In the genomic region with DNA sequence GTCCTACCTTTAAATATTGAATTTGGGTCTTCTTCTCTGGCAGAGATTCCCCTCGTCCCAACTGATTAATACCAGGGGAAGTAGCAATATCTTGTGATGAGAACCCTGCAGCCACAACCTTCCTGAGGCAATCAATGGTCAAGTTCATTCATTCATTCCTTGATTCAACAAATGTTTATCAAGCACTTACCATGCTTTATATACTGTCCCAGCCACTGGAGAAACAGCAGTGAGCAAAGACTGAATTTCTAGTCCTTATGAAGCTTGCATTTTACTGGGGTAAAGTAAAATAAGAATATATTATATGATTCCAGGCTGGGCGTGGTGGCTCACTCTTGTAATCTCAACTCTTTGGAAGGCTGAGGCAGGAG, we compare ENCODE assay signal across 8 cellular contexts. TPM values are rescaled to one million over a fixed set of nuclear protein-coding genes. Genes with fewer than 3 reads are reported as not detected.
DNase-seq lines count a peak whose midpoint lies in the region; ATAC-seq, FAIRE-seq and TF ChIP-seq lines count a peak whose summit lies in the region.

No MANE protein-coding gene starts in this region.

- no peaks in the 10 kb centered on the region for H3K27me3 ChIP-seq in K562 (ENCODE audit: control insufficient read depth in 2 of 2, insufficient read depth in 2 of 2, low read length in 2 of 2)
- no peaks in the 10 kb centered on the region for H3K27me3 ChIP-seq in lower lobe of right lung (ENCODE audit: low read depth)
- no peaks in the 10 kb centered on the region for H3K27me3 ChIP-seq in tibial nerve

- FAIRE-seq in K562 (lab: Jason Lieb, UNC) = no peak

- H3K9me3 ChIP-seq in K562 (replicated peaks; ENCODE audit: control insufficient read depth, insufficient read depth, low read depth, low read length) = no peaks in the 10 kb centered on the region
- H3K9me3 ChIP-seq in lower lobe of right lung = no peaks in the 10 kb centered on the region
- no peaks in the 10 kb centered on the region for H3K9me3 ChIP-seq in tibial nerve

- BruUV-seq in K562 (replicated peaks; lab: Mats Ljungman, UMichigan) = no TSS peak

- peaks cover 55% of the 10 kb centered on the region for H3K79me2 ChIP-seq in K562 (ENCODE audit: control insufficient read depth, insufficient read depth, low read length)

- peaks cover 23 to 32% of the 10 kb centered on the region in 2 experiments for H3K4me1 ChIP-seq in K562 (replicated peaks in 1 of 2; ENCODE audit: control insufficient read depth in 2 of 2, insufficient read depth in 2 of 2, low read length in 2 of 2)
- peaks cover 51% of the 10 kb centered on the region for H3K4me1 ChIP-seq in lower lobe of right lung
- H3K4me1 ChIP-seq in tibial nerve = peaks cover 0 to 56% (median 36%) of the 10 kb centered on the region in 4 donors

- POLR2A ChIA-PET in K562 (lab: Yijun Ruan, JAX) = interaction anchor here (0.6 kb wide), 2 partner anchors 32 to 83 kb away, joined by 3 read pairs; no protein-coding TSS in a partner anchor

- no peak for DNase-seq in activated naive CD4-positive, alpha-beta T cell treated with anti-CD3 and anti-CD28 coated beads for 36 hours
- DNase-seq in activated naive CD4-positive, alpha-beta T cell treated with anti-CD3 and anti-CD28 coated beads, Interleukin-2, amount 50 U/mL, for 16 hours = no peak
- DNase-seq in K562 (ENCODE audit: extremely low read depth in 1 of 4, low spot score in 3 of 4) (no peak), lower lobe of right lung (no peak), tibial nerve (ENCODE audit: low spot score in 2 of 2) (no peak)

- peak overlapping the region; percentile 81 for H3K27ac ChIP-seq in K562 (ENCODE audit: extremely low read depth, low read depth, low read length)
- H3K27ac ChIP-seq in lower lobe of right lung = peak overlapping the region; percentile 94
- H3K27ac ChIP-seq in tibial nerve = peak overlapping the region; percentile 50 to 93 (median 90)

- no peak for TF ChIP-seq RAD21 in K562 (CRISPR knock-in tag; conservative IDR thresholded peaks at IDR 0.05 in 1 of 2, IDR thresholded peaks at IDR 0.05 in 1 of 2)

- no peak; a peak in 1 of 6 replicates for TF ChIP-seq CTCF in K562 (IDR thresholded peaks at IDR 0.05 in 2 of 3, conservative IDR thresholded peaks at IDR 0.05 in 1 of 3; ENCODE audit: insufficient read depth in 2 of 3, low read depth in 1 of 3, low read length in 3 of 3)
- TF ChIP-seq CTCF in lower lobe of right lung (IDR thresholded peaks at IDR 0.05) = no peak
- no peak for TF ChIP-seq CTCF in tibial nerve (IDR thresholded peaks at IDR 0.05)

- no peaks in the 10 kb centered on the region for H3K27me3 Mint-ChIP-seq in activated naive CD4-positive, alpha-beta T cell treated with anti-CD3 and anti-CD28 coated beads for 36 hours (ENCODE audit: low read depth)

- H3K4me1 Mint-ChIP-seq in activated naive CD4-positive, alpha-beta T cell treated with anti-CD3 and anti-CD28 coated beads for 36 hours (ENCODE audit: low read depth) = peaks cover 55% of the 10 kb centered on the region

- TF ChIP-seq EP300 in K562 (IDR thresholded peaks at IDR 0.05; ENCODE audit: low read length) (0 out of 2 replicates have a peak, but pooled peaks have one; percentile 16), tibial nerve (IDR thresholded peaks at IDR 0.05) (peak in 1 of 2 donors; percentile 8)

- H3K4me3 ChIP-seq in K562 = peak overlapping the region; percentile 84
- H3K4me3 ChIP-seq in lower lobe of right lung = peak overlapping the region; percentile 98
- H3K4me3 ChIP-seq in tibial nerve = peak overlapping the region; percentile 86 to 95 (median 90)

- TF ChIP-seq POLR2A in K562 (conservative IDR thresholded peaks at IDR 0.05) = no peak; the same call in 1 of the 2 replicates
- no peak for TF ChIP-seq POLR2A in tibial nerve (IDR thresholded peaks at IDR 0.05)

- in situ Hi-C loops in K562 (cut with MboI) = no loop called here

- WGBS in K562 (ENCODE audit: insufficient coverage, low coverage, missing lambda C conversion rate) = 46% methylated on average over 2 of the region's 2 CpGs
- WGBS in tibial nerve, 2 donors = 47 to 48% methylated on average over 2 of the region's 2 CpGs

- no peaks in the 10 kb centered on the region for H3K9me3 Mint-ChIP-seq in activated naive CD4-positive, alpha-beta T cell treated with anti-CD3 and anti-CD28 coated beads for 36 hours

- intact Hi-C loops in activated naive CD4-positive, alpha-beta T cell treated with anti-CD3 and anti-CD28 coated beads for 36 hours (cut with micrococcal nuclease) = loop anchor here (1.0 to 10.0 kb wide), 6 partner anchors 9 to 1362 kb away; partner anchors contain the start of genes C12orf76, PPP1CC and SELPLG
- intact Hi-C loops in K562 (cut with micrococcal nuclease) = no loop called here
- intact Hi-C loops in lower lobe of right lung (cut with DNase I) = no loop called here

- peak overlapping the region; percentile 89 for H3K4me2 ChIP-seq in K562 (ENCODE audit: insufficient read depth, low read length)

- CTCF ChIA-PET in activated naive CD4-positive, alpha-beta T cell treated with anti-CD3 and anti-CD28 coated beads for 36 hours (lab: Charles Lee) = no interaction called here
- CTCF ChIA-PET in K562 (lab: Yijun Ruan, JAX; ENCODE audit: low intra/inter-chr PET ratio) = no interaction called here

- peak overlapping the region; percentile 97 for H2AFZ ChIP-seq in K562 (ENCODE audit: low read depth, low read length)

- H3K36me3 Mint-ChIP-seq in activated naive CD4-positive, alpha-beta T cell treated with anti-CD3 and anti-CD28 coated beads for 36 hours (ENCODE audit: low read depth) = peaks cover 5% of the 10 kb centered on the region

- H3K4me3 Mint-ChIP-seq in activated naive CD4-positive, alpha-beta T cell treated with anti-CD3 and anti-CD28 coated beads for 36 hours = peak overlapping the region; percentile 94

- H4K20me1 ChIP-seq in K562 (replicated peaks; ENCODE audit: control insufficient read depth, insufficient read depth, low read length) = no peaks in the 10 kb centered on the region

- peak overlapping the region; percentile 77 to 90 for H3K9ac ChIP-seq in K562 (ENCODE audit: insufficient read depth in 1 of 2, low read depth in 2 of 2, low read length in 2 of 2)

- no peaks in the 10 kb centered on the region for H3K9me1 ChIP-seq in K562 (ENCODE audit: control insufficient read depth, insufficient read depth, low read length)

- no peak for ATAC-seq in K562
- no peak for ATAC-seq in lower lobe of right lung
- ATAC-seq in HG03520 (IDR thresholded peaks at IDR 0.05; ENCODE audit: unreplicated experiment) = no peak
- ATAC-seq in HG03354 (IDR thresholded peaks at IDR 0.05; ENCODE audit: poor library complexity, severe bottlenecking, unreplicated experiment) = no peak
- no peak for ATAC-seq in HG02610 (IDR thresholded peaks at IDR 0.05; ENCODE audit: unreplicated experiment)

- H3K36me3 ChIP-seq in K562 (ENCODE audit: control insufficient read depth, insufficient read depth, low read length) = peaks cover 4% of the 10 kb centered on the region; the same call in 2 of the 3 replicates
- no peaks in the 10 kb centered on the region for H3K36me3 ChIP-seq in lower lobe of right lung
- H3K36me3 ChIP-seq in tibial nerve = no peaks in the 10 kb centered on the region

- peak overlapping the region; percentile 92 for H3K27ac Mint-ChIP-seq in activated naive CD4-positive, alpha-beta T cell treated with anti-CD3 and anti-CD28 coated beads for 36 hours

RNA-seq across cellular contexts. Expression of gene GIT2, which starts 0.3 kb away (rescaled TPM):
- total RNA-seq in activated naive CD4-positive, alpha-beta T cell treated with anti-CD3 and anti-CD28 coated beads for 36 hours = 10 to 100 TPM; 40.2 to 41.6 TPM
- 114 and 164 TPM in 2 replicates for total RNA-seq in K562 (2011; cell fraction: chromatin; rRNA removed; ENCODE audit: low replicate concordance)
- total RNA-seq in K562 (2011; cell fraction: nucleolus; rRNA removed) = 56.8 and 57.4 TPM in 2 replicates
- 87.3 and 120 TPM in 2 replicates for total RNA-seq in K562 (2011; cell fraction: nucleoplasm; rRNA removed)
- 16.3 and 18.0 TPM in 2 replicates for total RNA-seq in K562 (2014; rRNA removed)
- 23.3 and 24.0 TPM in 2 replicates for total RNA-seq in K562 (2014; rRNA removed; fragmentation: Illumina TruSeq; extraction: Trizol)
- total RNA-seq in K562 (2015; rRNA removed; fragmentation: Illumina TruSeq; extraction: Trizol) = 24.3 TPM in 2 replicates
- total RNA-seq in K562 (2021) = 23.5 and 24.7 TPM in 2 replicates
- 27.4 and 30.4 TPM in 2 replicates for polyA plus RNA-seq in K562 (2011; rRNA removed)
- 14.5 and 18.9 TPM in 2 replicates for polyA plus RNA-seq in K562 (2011; cell fraction: cytosol; rRNA removed)
- 53.2 and 65.2 TPM in 2 replicates for polyA plus RNA-seq in K562 (2011; cell fraction: nucleus; rRNA removed)
- 14.2 and 18.6 TPM in 2 replicates for polyA plus RNA-seq in K562 (2012)
- 23.7 and 26.9 TPM in 2 replicates for polyA plus RNA-seq in K562 (2014; fragmentation: Illumina TruSeq; extraction: Trizol)
- polyA plus RNA-seq in K562 (2014; fragmentation: Nextera tagmentation; extraction: Ambion mirVana) = 1 to 10 TPM; 4.0 to 5.0 TPM
- polyA plus RNA-seq in K562 (2014; rRNA removed) = 20.1 and 26.2 TPM in 2 replicates
- polyA minus RNA-seq in K562 (2011; rRNA and poly(A)+ RNA removed) = 46.0 and 51.5 TPM in 2 replicates
- polyA minus RNA-seq in K562 (2011; cell fraction: cytosol; rRNA and poly(A)+ RNA removed) = 13.6 and 15.2 TPM in 2 replicates
- polyA minus RNA-seq in K562 (2011; cell fraction: nucleus; rRNA and poly(A)+ RNA removed) = 32.9 and 63.3 TPM in 2 replicates
- 62.2 TPM for total RNA-seq in lower lobe of right lung
- 10 to 100 TPM; 39.8 to 62.9 (median 55.5) TPM for total RNA-seq in tibial nerve

RNA-seq across cellular contexts. Expression of gene ANKRD13A, which starts 2.8 kb away (rescaled TPM):
- total RNA-seq in activated naive CD4-positive, alpha-beta T cell treated with anti-CD3 and anti-CD28 coated beads for 36 hours = 10 to 100 TPM; 28.3 to 31.5 TPM
- total RNA-seq in K562 (2011; cell fraction: chromatin; rRNA removed; ENCODE audit: low replicate concordance) = 58.1 and 82.6 TPM in 2 replicates
- total RNA-seq in K562 (2011; cell fraction: nucleolus; rRNA removed) = 46.0 and 48.2 TPM in 2 replicates
- 57.3 and 80.5 TPM in 2 replicates for total RNA-seq in K562 (2011; cell fraction: nucleoplasm; rRNA removed)
- total RNA-seq in K562 (2014; rRNA removed) (45.0 and 55.0 TPM in 2 replicates), K562 (2014; rRNA removed; fragmentation: Illumina TruSeq; extraction: Trizol) (40.3 and 46.8 TPM in 2 replicates), K562 (2015; rRNA removed; fragmentation: Illumina TruSeq; extraction: Trizol) (41.6 and 45.1 TPM in 2 replicates), K562 (2021) (37.7 and 41.5 TPM in 2 replicates), lower lobe of right lung (62.5 TPM), tibial nerve (10 to 100 TPM; 38.5 to 69.0 (median 51.7) TPM)
- polyA plus RNA-seq in K562 (2011; rRNA removed) (47.5 and 52.0 TPM in 2 replicates), K562 (2014; fragmentation: Illumina TruSeq; extraction: Trizol) (33.6 and 37.6 TPM in 2 replicates), K562 (2014; fragmentation: Nextera tagmentation; extraction: Ambion mirVana) (1 to 10 TPM; 5.0 to 9.0 TPM), K562 (2014; rRNA removed) (41.7 and 49.1 TPM in 2 replicates)
- polyA plus RNA-seq in K562 (2011; cell fraction: cytosol; rRNA removed) = 51.5 and 72.4 TPM in 2 replicates
- 85.6 and 88.3 TPM in 2 replicates for polyA plus RNA-seq in K562 (2011; cell fraction: nucleus; rRNA removed)
- 26.4 and 35.3 TPM in 2 replicates for polyA plus RNA-seq in K562 (2012)
- 59.6 and 62.9 TPM in 2 replicates for polyA minus RNA-seq in K562 (2011; rRNA and poly(A)+ RNA removed)
- 23.7 and 25.3 TPM in 2 replicates for polyA minus RNA-seq in K562 (2011; cell fraction: cytosol; rRNA and poly(A)+ RNA removed)
- polyA minus RNA-seq in K562 (2011; cell fraction: nucleus; rRNA and poly(A)+ RNA removed) = 22.1 and 38.8 TPM in 2 replicates

RNA-seq across cellular contexts. Expression of gene C12orf76, which starts 51.9 kb away (rescaled TPM):
- 10 to 100 TPM; 12.1 to 12.9 TPM for total RNA-seq in activated naive CD4-positive, alpha-beta T cell treated with anti-CD3 and anti-CD28 coated beads for 36 hours
- 50.6 and 54.2 TPM in 2 replicates for total RNA-seq in K562 (2011; cell fraction: chromatin; rRNA removed; ENCODE audit: low replicate concordance)
- 31.8 and 34.5 TPM in 2 replicates for total RNA-seq in K562 (2011; cell fraction: nucleolus; rRNA removed)
- total RNA-seq in K562 (2011; cell fraction: nucleoplasm; rRNA removed) = 53.2 and 69.8 TPM in 2 replicates
- total RNA-seq in K562 (2014; rRNA removed) (11.9 and 14.2 TPM in 2 replicates), K562 (2014; rRNA removed; fragmentation: Illumina TruSeq; extraction: Trizol) (13.0 and 13.1 TPM in 2 replicates), K562 (2015; rRNA removed; fragmentation: Illumina TruSeq; extraction: Trizol) (9.6 and 12.2 TPM in 2 replicates), K562 (2021) (13.3 and 13.6 TPM in 2 replicates), lower lobe of right lung (19.7 TPM), tibial nerve (10 to 100 TPM; 19.4 to 29.7 (median 22.5) TPM)
- polyA plus RNA-seq in K562 (2011; rRNA removed) (38.6 and 46.7 TPM in 2 replicates), K562 (2014; fragmentation: Illumina TruSeq; extraction: Trizol) (12.3 and 14.4 TPM in 2 replicates), K562 (2014; fragmentation: Nextera tagmentation; extraction: Ambion mirVana) (1 to 10 TPM; 6.3 to 7.0 TPM), K562 (2014; rRNA removed) (17.8 and 23.5 TPM in 2 replicates)
- polyA plus RNA-seq in K562 (2011; cell fraction: cytosol; rRNA removed) = 23.1 and 42.1 TPM in 2 replicates
- 31.9 and 42.8 TPM in 2 replicates for polyA plus RNA-seq in K562 (2011; cell fraction: nucleus; rRNA removed)
- polyA plus RNA-seq in K562 (2012) = 17.4 and 30.2 TPM in 2 replicates
- 18.1 and 26.6 TPM in 2 replicates for polyA minus RNA-seq in K562 (2011; rRNA and poly(A)+ RNA removed)
- 8.9 and 22.8 TPM in 2 replicates for polyA minus RNA-seq in K562 (2011; cell fraction: cytosol; rRNA and poly(A)+ RNA removed)
- 7.1 and 10.1 TPM in 2 replicates for polyA minus RNA-seq in K562 (2011; cell fraction: nucleus; rRNA and poly(A)+ RNA removed)
